In genomic region chr9:78286946-78287388, GRCh38 we compare ENCODE assay signal across 1 cellular context.
A peak's percentile ranks its signal among the peaks of the same experiment; 100 is the strongest.
TF ChIP-seq lines count a peak whose summit lies in the region.

No MANE protein-coding gene starts in this region.

TF ChIP-seq in HepG2, 621 proteins besides CTCF, POLR2A, EP300 and RAD21 (continued from another document and continues in another):
- TF ChIP-seq CREB3 (CRISPR knock-in tag; IDR thresholded peaks at IDR 0.05): no peak
- no peak for TF ChIP-seq E2F1 (CRISPR knock-in tag; IDR thresholded peaks at IDR 0.05)
- no peak for TF ChIP-seq NR1H2 (CRISPR knock-in tag; IDR thresholded peaks at IDR 0.05; ENCODE audit: borderline replicate concordance, low read depth)
- TF ChIP-seq POLR2G (IDR thresholded peaks at IDR 0.05; ENCODE audit: low read depth, low read length): no peak
- TF ChIP-seq ZBTB46 (CRISPR knock-in tag; IDR thresholded peaks at IDR 0.05; ENCODE audit: borderline replicate concordance): no peak
- TF ChIP-seq YEATS2 (CRISPR knock-in tag; IDR thresholded peaks at IDR 0.05; ENCODE audit: borderline replicate concordance): no peak
- no peak for TF ChIP-seq SMYD3 (CRISPR knock-in tag; IDR thresholded peaks at IDR 0.05)
- no peak for TF ChIP-seq ZNF512B (CRISPR knock-in tag; IDR thresholded peaks at IDR 0.05; ENCODE audit: borderline replicate concordance)
- no peak for TF ChIP-seq ZKSCAN1 (IDR thresholded peaks at IDR 0.05; ENCODE audit: low read length)
- TF ChIP-seq YY1 (IDR thresholded peaks at IDR 0.05; ENCODE audit: insufficient read depth, insufficient replicate concordance, low read depth, low read length): no peak
- TF ChIP-seq ZNF878 (CRISPR knock-in tag; IDR thresholded peaks at IDR 0.05): peak; percentile 50; the same call in 1 of the 2 replicates
- TF ChIP-seq DNMT3B (CRISPR knock-in tag; conservative IDR thresholded peaks at IDR 0.05): no peak
- TF ChIP-seq ATF1 (CRISPR knock-in tag; IDR thresholded peaks at IDR 0.05): no peak
- TF ChIP-seq ZNF781 (CRISPR knock-in tag; IDR thresholded peaks at IDR 0.05; ENCODE audit: borderline replicate concordance, not compliant biosample characterization): no peak
- TF ChIP-seq HMG20A (CRISPR knock-in tag; IDR thresholded peaks at IDR 0.05; ENCODE audit: borderline replicate concordance): peak; percentile 85
- TF ChIP-seq TRIM22 (IDR thresholded peaks at IDR 0.05): no peak
- no peak for TF ChIP-seq STAT6 (CRISPR knock-in tag; IDR thresholded peaks at IDR 0.05; ENCODE audit: borderline replicate concordance)
- 0 out of 2 replicates have a peak, but pooled peaks have one; percentile 27 for TF ChIP-seq ZNF124 (CRISPR knock-in tag; IDR thresholded peaks at IDR 0.05)
- no peak for TF ChIP-seq PTBP1 (IDR thresholded peaks at IDR 0.05; ENCODE audit: low read depth, low read length, poor library complexity, severe bottlenecking)
- no peak for TF ChIP-seq ZNF207 (IDR thresholded peaks at IDR 0.05; ENCODE audit: borderline replicate concordance)
- no peak for TF ChIP-seq SNRNP70 (IDR thresholded peaks at IDR 0.05; ENCODE audit: low read depth, low read length)
- TF ChIP-seq ETV6 (CRISPR knock-in tag; conservative IDR thresholded peaks at IDR 0.05): no peak
- TF ChIP-seq ZBTB7A (CRISPR knock-in tag; IDR thresholded peaks at IDR 0.05): no peak
- no peak; the same call in 1 of the 2 replicates for TF ChIP-seq ZMYM2 (CRISPR knock-in tag; IDR thresholded peaks at IDR 0.05)
- peak; percentile 80 for TF ChIP-seq AHDC1 (CRISPR knock-in tag; IDR thresholded peaks at IDR 0.05; ENCODE audit: borderline replicate concordance)
- TF ChIP-seq BCL6 (CRISPR knock-in tag; IDR thresholded peaks at IDR 0.05): peak; percentile 73
- TF ChIP-seq ZNF33A (CRISPR knock-in tag; IDR thresholded peaks at IDR 0.05; ENCODE audit: borderline replicate concordance): no peak
- TF ChIP-seq HCFC1 (IDR thresholded peaks at IDR 0.05; ENCODE audit: low read depth, low read length): no peak
- no peak for TF ChIP-seq GTF2F1 (IDR thresholded peaks at IDR 0.05; ENCODE audit: low read length)
- no peak for TF ChIP-seq ZNF34 (CRISPR knock-in tag; IDR thresholded peaks at IDR 0.05; ENCODE audit: borderline replicate concordance)
- no peak for TF ChIP-seq THAP7 (CRISPR knock-in tag; IDR thresholded peaks at IDR 0.05)
- TF ChIP-seq ZNF224 (CRISPR knock-in tag; IDR thresholded peaks at IDR 0.05): no peak
- TF ChIP-seq IKZF5 (CRISPR knock-in tag; IDR thresholded peaks at IDR 0.05): peak; percentile 73; the same call in 1 of the 2 replicates
- TF ChIP-seq ZNF841 (CRISPR knock-in tag; IDR thresholded peaks at IDR 0.05; ENCODE audit: borderline replicate concordance): no peak
